8 cellular contexts compared by ENCODE assay signal in genomic region chr1:77978969-77979838, GRCh38. TPM values are rescaled to one million over a fixed set of nuclear protein-coding genes. Genes with fewer than 3 reads are reported as not detected.
A peak's percentile ranks its signal among the peaks of the same experiment; 100 is the strongest.
DNase-seq lines count a peak whose midpoint lies in the region; ATAC-seq, FAIRE-seq and TF ChIP-seq lines count a peak whose summit lies in the region.

Gene FUBP1, minus strand, starts transcription at chr1:77979072. Its CDS starts 68 bp downstream, at chr1:77979004.

- H3K27ac ChIP-seq in HUES48 (ENCODE audit: low read depth, low read length): peak within 1 kb of the TSS; percentile 99
- peak within 1 kb of the TSS; percentile 100 for H3K27ac ChIP-seq in endothelial cell of umbilical vein (ENCODE audit: insufficient read depth, low read depth, low read length)

- CTCF ChIA-PET in endothelial cell of umbilical vein (lab: Charles Lee): interaction anchor here (0.7 to 4.4 kb wide), 18 partner anchors 9 to 628 kb away, joined by 3 to 70 read pairs (median 4); partner anchors contain the start of gene DNAJB4

- H3K9me3 ChIP-seq in HUES48 (ENCODE audit: control insufficient read depth, insufficient read depth, low read length) (no peaks in the 10 kb centered on the region), NT2/D1 (ENCODE audit: insufficient read depth, low read length) (no peaks in the 10 kb centered on the region), endothelial cell of umbilical vein (replicated peaks; ENCODE audit: control insufficient read depth, insufficient read depth, low read length) (no peaks in the 10 kb centered on the region)

- TF ChIP-seq CTCF in endothelial cell of umbilical vein (IDR thresholded peaks at IDR 0.05; ENCODE audit: extremely low read depth in 1 of 2, insufficient read depth in 1 of 2, low read depth in 1 of 2, low read length in 2 of 2): peak; percentile 66 to 76

- dilution Hi-C loops in endothelial cell of umbilical vein (cut with MboI; ENCODE audit: extremely low pct_ligation_motif_present, low sequenced_read_pairs): no loop called here

- H3K4me3 ChIP-seq in HUES48 (ENCODE audit: low read depth, low read length): peak within 1 kb of the TSS; percentile 86
- H3K4me3 ChIP-seq in NT2/D1 (ENCODE audit: insufficient read length, low read depth): peak within 1 kb of the TSS; percentile 100
- H3K4me3 ChIP-seq in endothelial cell of umbilical vein (replicated peaks in 1 of 3; ENCODE audit: insufficient read depth in 1 of 3, low read depth in 1 of 3, low read length in 3 of 3): peak within 1 kb of the TSS; percentile 43 to 100 (median 95)

- TSS peak; percentile 47 for BruUV-seq in endothelial cell of umbilical vein (replicated peaks; lab: Mats Ljungman, UMichigan)

- ATAC-seq in GM21390 (IDR thresholded peaks at IDR 0.05; ENCODE audit: unreplicated experiment): peak; percentile 77

- peaks cover 10% of the 10 kb centered on the region for H4K20me1 ChIP-seq in endothelial cell of umbilical vein (replicated peaks; ENCODE audit: control insufficient read depth, extremely low read depth, insufficient read depth, low read length)

- peak within 1 kb of the TSS; percentile 57 for H2AFZ ChIP-seq in endothelial cell of umbilical vein (ENCODE audit: low read depth, low read length)

- peak; percentile 95 for FAIRE-seq in endothelial cell of umbilical vein (lab: Jason Lieb, UNC)

- peak; percentile 98 for TF ChIP-seq POLR2A in endothelial cell of umbilical vein (IDR thresholded peaks at IDR 0.05; ENCODE audit: low read depth, low read length)

- DNase-seq in D341Med (ENCODE audit: low spot score) (peak; percentile 86), NT2/D1 (ENCODE audit: low read depth, low spot score) (peak; percentile 100), endothelial cell of umbilical vein (ENCODE audit: low read depth, low spot score) (peak; percentile 99), middle frontal gyrus (ENCODE audit: extremely low spot score, low spot score) (peak; percentile 96)
- DNase-seq in activated CD8-positive, alpha-beta memory T cell treated with anti-CD3 and anti-CD28 coated beads, Interleukin-2, amount 50 U/mL, for 1 hour (ENCODE audit: extremely low read depth): peak; percentile 96
- peak; percentile 83 to 92 for DNase-seq in stimulated activated CD8-positive, alpha-beta memory T cell treated with anti-CD3 and anti-CD28 coated beads, Interleukin-2, amount 100 ng/mL, for 48 hours (ENCODE audit: low read depth in 2 of 2)

- peaks cover 29% of the 10 kb centered on the region for H3K4me1 ChIP-seq in HUES48 (ENCODE audit: control insufficient read depth, insufficient read depth, low read length)
- H3K4me1 ChIP-seq in NT2/D1 (ENCODE audit: insufficient read depth, insufficient read length): no peaks in the 10 kb centered on the region
- H3K4me1 ChIP-seq in endothelial cell of umbilical vein (ENCODE audit: control insufficient read depth, extremely low read depth, insufficient read depth, low read length): peaks cover 38% of the 10 kb centered on the region

- no peaks in the 10 kb centered on the region for H3K27me3 ChIP-seq in HUES48 (ENCODE audit: control insufficient read depth, insufficient read depth, low read length)
- no peaks in the 10 kb centered on the region for H3K27me3 ChIP-seq in NT2/D1 (ENCODE audit: insufficient read depth, insufficient read length)
- no peaks in the 10 kb centered on the region for H3K27me3 ChIP-seq in endothelial cell of umbilical vein (ENCODE audit: control insufficient read depth in 2 of 2, insufficient read depth in 2 of 2, low read length in 2 of 2)

- POLR2A ChIA-PET in endothelial cell of umbilical vein (lab: Charles Lee): interaction anchor here (1.0 to 4.7 kb wide), 11 partner anchors 12 to 181 kb away, joined by 3 to 122 read pairs (median 5); partner anchors contain the start of gene DNAJB4

- intact Hi-C loops in endothelial cell of umbilical vein (cut with micrococcal nuclease): loop anchor here (1.0 to 2.0 kb wide), 4 partner anchors 25 to 135 kb away; partner anchors contain the start of genes DNAJB4 and GIPC2

- peak within 1 kb of the TSS; percentile 99 for H3K4me2 ChIP-seq in endothelial cell of umbilical vein (ENCODE audit: insufficient read depth, low read length)

- H3K9ac ChIP-seq in HUES48 (ENCODE audit: low read depth, low read length): peak within 1 kb of the TSS; percentile 99
- peak within 1 kb of the TSS; percentile 100 for H3K9ac ChIP-seq in NT2/D1 (ENCODE audit: insufficient read length, low read depth)
- H3K9ac ChIP-seq in endothelial cell of umbilical vein (replicated peaks; ENCODE audit: extremely low read depth, insufficient read depth, low read length): peak within 1 kb of the TSS; percentile 100

- no peaks in the 10 kb centered on the region for H3K9me1 ChIP-seq in endothelial cell of umbilical vein (replicated peaks; ENCODE audit: control insufficient read depth, extremely low read depth, insufficient read depth, low read length)

- H3K36me3 ChIP-seq in HUES48 (ENCODE audit: control insufficient read depth, insufficient read depth, low read length) (peaks cover 28% of the 10 kb centered on the region), NT2/D1 (ENCODE audit: insufficient read depth, insufficient read length, low read length) (peaks cover 69% of the 10 kb centered on the region), endothelial cell of umbilical vein (ENCODE audit: control insufficient read depth in 2 of 2, extremely low read depth in 1 of 2, insufficient read depth in 2 of 2, low read length in 2 of 2) (peaks cover 0 to 2% of the 10 kb centered on the region in 2 experiments)

- peaks cover 86% of the 10 kb centered on the region for H3K79me2 ChIP-seq in endothelial cell of umbilical vein (ENCODE audit: control insufficient read depth, insufficient read depth, low read length)

TF ChIP-seq in endothelial cell of umbilical vein, 7 proteins besides CTCF, POLR2A, EP300 and RAD21:
- peak; percentile 61 for TF ChIP-seq MYC (IDR thresholded peaks at IDR 0.05; ENCODE audit: low read depth, low read length)
- TF ChIP-seq EZH2 (IDR thresholded peaks at IDR 0.05; ENCODE audit: borderline replicate concordance, low read depth, low read length, severe bottlenecking): no peak
- TF ChIP-seq MAX (IDR thresholded peaks at IDR 0.05; ENCODE audit: insufficient read depth, insufficient read length): peak; percentile 11
- TF ChIP-seq POLR2AphosphoS5 (IDR thresholded peaks at IDR 0.05; ENCODE audit: insufficient read depth, low read depth, low read length): peak; percentile 79

RNA-seq across cellular contexts. Expression of gene FUBP1, which starts in this region (rescaled TPM):
- total RNA-seq in endothelial cell of umbilical vein: 163 and 166 TPM in 2 replicates
- 112 and 124 TPM in 2 replicates for polyA plus RNA-seq in endothelial cell of umbilical vein
- 71.6 and 78.3 TPM in 2 replicates for polyA plus RNA-seq in endothelial cell of umbilical vein (2011; cell fraction: cytosol; rRNA removed)
- polyA plus RNA-seq in endothelial cell of umbilical vein (2011; cell fraction: nucleus; rRNA removed): 270 and 402 TPM in 2 replicates
- 74.7 and 115 TPM in 2 replicates for polyA plus RNA-seq in endothelial cell of umbilical vein (2012)
- polyA minus RNA-seq in endothelial cell of umbilical vein: 175 and 196 TPM in 2 replicates
- 130 TPM for polyA minus RNA-seq in endothelial cell of umbilical vein (2011; cell fraction: cytosol; rRNA and poly(A)+ RNA removed)
- polyA minus RNA-seq in endothelial cell of umbilical vein (2011; cell fraction: nucleus; rRNA and poly(A)+ RNA removed): 280 and 344 TPM in 2 replicates

Comparison
In these comparisons a context has a peak if more than half of its experiments do, and no peak if none do; other contexts are left out.
1. Peak in every context shown above with its lines: DNase-seq, ATAC-seq, H3K4me3 ChIP-seq and H3K27ac ChIP-seq.